1 cellular context compared by ENCODE assay signal in genomic region chr11:64844330-64845124, GRCh38.
TF ChIP-seq lines count a peak whose summit lies in the region.

Gene CDC42BPG, minus strand, starts transcription at chr11:64844653. Its CDS starts 84 bp downstream, at chr11:64844569.

TF ChIP-seq in HepG2, 621 proteins besides CTCF, POLR2A, EP300 and RAD21 (continued from another document and continues in another):
- TF ChIP-seq ZNF788 (CRISPR knock-in tag; IDR thresholded peaks at IDR 0.05; ENCODE audit: borderline replicate concordance): 0 out of 2 replicates have a peak, but pooled peaks have one; percentile 55
- no peak for TF ChIP-seq ZNF251 (CRISPR knock-in tag; IDR thresholded peaks at IDR 0.05)
- no peak for TF ChIP-seq ZNF256 (CRISPR knock-in tag; conservative IDR thresholded peaks at IDR 0.05)
- peak; percentile 31 for TF ChIP-seq SALL1 (CRISPR knock-in tag; IDR thresholded peaks at IDR 0.05)
- no peak for TF ChIP-seq ZNF792 (CRISPR knock-in tag; IDR thresholded peaks at IDR 0.05)
- 0 out of 2 replicates have a peak, but pooled peaks have one; percentile 14 for TF ChIP-seq RARA (CRISPR knock-in tag; IDR thresholded peaks at IDR 0.05)
- no peak for TF ChIP-seq ZNF749 (CRISPR knock-in tag; IDR thresholded peaks at IDR 0.05; ENCODE audit: borderline replicate concordance)
- peak; percentile 89 for TF ChIP-seq HNRNPLL (IDR thresholded peaks at IDR 0.05; ENCODE audit: low read depth, low read length, poor library complexity, severe bottlenecking)
- TF ChIP-seq ZNF556 (CRISPR knock-in tag; IDR thresholded peaks at IDR 0.05; ENCODE audit: borderline replicate concordance): peak; percentile 89; the same call in 1 of the 2 replicates
- no peak for TF ChIP-seq ZSCAN12 (CRISPR knock-in tag; IDR thresholded peaks at IDR 0.05)
- TF ChIP-seq HCFC1 (IDR thresholded peaks at IDR 0.05; ENCODE audit: low read depth, low read length): peak; percentile 49; the same call in 1 of the 2 replicates
- peak; percentile 25; the same call in 1 of the 2 replicates for TF ChIP-seq GABPA (IDR thresholded peaks at IDR 0.05; ENCODE audit: low read depth, low read length)
- peak; percentile 68 for TF ChIP-seq GABPA (CRISPR knock-in tag; IDR thresholded peaks at IDR 0.05; ENCODE audit: low read depth)
- TF ChIP-seq ZNF547 (CRISPR knock-in tag; IDR thresholded peaks at IDR 0.05): no peak
- peak; percentile 55; the same call in 1 of the 2 replicates for TF ChIP-seq ZBTB7B (CRISPR knock-in tag; IDR thresholded peaks at IDR 0.05)
- TF ChIP-seq SIN3A (IDR thresholded peaks at IDR 0.05; ENCODE audit: borderline replicate concordance, low read depth, low read length): peak; percentile 14; the same call in 1 of the 2 replicates
- TF ChIP-seq ELF1 (CRISPR knock-in tag; IDR thresholded peaks at IDR 0.05): peak; percentile 39; the same call in 1 of the 2 replicates
- no peak for TF ChIP-seq GFI1 (CRISPR knock-in tag; IDR thresholded peaks at IDR 0.05; ENCODE audit: borderline replicate concordance)
- TF ChIP-seq GMEB1 (CRISPR knock-in tag; IDR thresholded peaks at IDR 0.05; ENCODE audit: borderline replicate concordance): peak; percentile 47; the same call in 1 of the 2 replicates
- TF ChIP-seq TP53 (CRISPR knock-in tag; conservative IDR thresholded peaks at IDR 0.05): no peak
- TF ChIP-seq ZNF777 (CRISPR knock-in tag; IDR thresholded peaks at IDR 0.05): peak; percentile 99
- TF ChIP-seq ESRRA (CRISPR knock-in tag; IDR thresholded peaks at IDR 0.05; ENCODE audit: low read depth): peak; percentile 16; the same call in 1 of the 2 replicates
- TF ChIP-seq NR2C2 (CRISPR knock-in tag; IDR thresholded peaks at IDR 0.05; ENCODE audit: borderline replicate concordance): 0 out of 2 replicates have a peak, but pooled peaks have one; percentile 31
- peak; percentile 22; the same call in 1 of the 2 replicates for TF ChIP-seq ZNF746 (CRISPR knock-in tag; IDR thresholded peaks at IDR 0.05)
- no peak for TF ChIP-seq ARHGAP35 (CRISPR knock-in tag; IDR thresholded peaks at IDR 0.05; ENCODE audit: borderline replicate concordance)
- peak; percentile 92 for TF ChIP-seq THAP11 (CRISPR knock-in tag; IDR thresholded peaks at IDR 0.05)
- no peak for TF ChIP-seq DBP (CRISPR knock-in tag; IDR thresholded peaks at IDR 0.05; ENCODE audit: not compliant biosample characterization)
- TF ChIP-seq ZNF280D (CRISPR knock-in tag; IDR thresholded peaks at IDR 0.05): no peak
- TF ChIP-seq SNAPC5 (CRISPR knock-in tag; IDR thresholded peaks at IDR 0.05; ENCODE audit: borderline replicate concordance): 0 out of 2 replicates have a peak, but pooled peaks have one; percentile 26
- TF ChIP-seq ZMYM3 (CRISPR knock-in tag; IDR thresholded peaks at IDR 0.05): no peak
- TF ChIP-seq MAZ (IDR thresholded peaks at IDR 0.05; ENCODE audit: borderline replicate concordance, low read depth, low read length): no peak
- peak; percentile 41; the same call in 1 of the 2 replicates for TF ChIP-seq MAZ (CRISPR knock-in tag; IDR thresholded peaks at IDR 0.05; ENCODE audit: low read depth)
- peak; percentile 33; the same call in 1 of the 2 replicates for TF ChIP-seq PHF8 (CRISPR knock-in tag; IDR thresholded peaks at IDR 0.05)
- TF ChIP-seq MLLT10 (CRISPR knock-in tag; IDR thresholded peaks at IDR 0.05): no peak
- peak; percentile 34; the same call in 1 of the 2 replicates for TF ChIP-seq ZXDC (CRISPR knock-in tag; IDR thresholded peaks at IDR 0.05)
- TF ChIP-seq PPARG (CRISPR knock-in tag; conservative IDR thresholded peaks at IDR 0.05): no peak
- TF ChIP-seq ZHX1 (CRISPR knock-in tag; IDR thresholded peaks at IDR 0.05; ENCODE audit: low read depth): 0 out of 2 replicates have a peak, but pooled peaks have one; percentile 40
- TF ChIP-seq ZNF709 (CRISPR knock-in tag; IDR thresholded peaks at IDR 0.05): 0 out of 2 replicates have a peak, but pooled peaks have one; percentile 19
- TF ChIP-seq ZFAT (CRISPR knock-in tag; conservative IDR thresholded peaks at IDR 0.05): no peak
- peak; percentile 82 for TF ChIP-seq ZNF143 (CRISPR knock-in tag; IDR thresholded peaks at IDR 0.05)
- peak; percentile 58 for TF ChIP-seq MTA1 (CRISPR knock-in tag; IDR thresholded peaks at IDR 0.05; ENCODE audit: borderline replicate concordance)
- no peak for TF ChIP-seq MIXL1 (CRISPR knock-in tag; IDR thresholded peaks at IDR 0.05)
- 0 out of 2 replicates have a peak, but pooled peaks have one; percentile 3 for TF ChIP-seq SP5 (CRISPR knock-in tag; IDR thresholded peaks at IDR 0.05; ENCODE audit: borderline replicate concordance, low read depth)
- TF ChIP-seq ZBTB46 (CRISPR knock-in tag; IDR thresholded peaks at IDR 0.05; ENCODE audit: borderline replicate concordance): no peak
- TF ChIP-seq PATZ1 (CRISPR knock-in tag; IDR thresholded peaks at IDR 0.05): peak; percentile 12; the same call in 1 of the 2 replicates
- TF ChIP-seq ZSCAN21 (CRISPR knock-in tag; IDR thresholded peaks at IDR 0.05; ENCODE audit: borderline replicate concordance): no peak
- TF ChIP-seq ZNF574 (CRISPR knock-in tag; IDR thresholded peaks at IDR 0.05): peak; percentile 61
- TF ChIP-seq RNF2 (conservative IDR thresholded peaks at IDR 0.05; ENCODE audit: low read depth): no peak
